Comparison of ENCODE assay signal across 8 cellular contexts in genomic region chr12:110741795-110742717, GRCh38. TPM values are rescaled to one million over a fixed set of nuclear protein-coding genes. Genes with fewer than 3 reads are reported as not detected.
DNase-seq lines count a peak whose midpoint lies in the region; ATAC-seq and TF ChIP-seq lines count a peak whose summit lies in the region.

No MANE protein-coding gene starts in this region.

- intact Hi-C loops in activated B cell treated with CpG ODN at 0.5 μM for 24 hours (cut with micrococcal nuclease): loop anchor here (1.0 to 5.0 kb wide), 7 partner anchors 9 to 461 kb away; partner anchors contain the start of genes ATP2A2, FAM216A and GPN3

- DNase-seq in ELR (ENCODE audit: low read depth): peak; percentile 61
- peak; percentile 71 for DNase-seq in H7
- DNase-seq in NAMALWA (ENCODE audit: low spot score): peak; percentile 53
- DNase-seq in activated B cell treated with CpG ODN at 0.5 μM for 24 hours: no peak
- DNase-seq in naive B cell: peak; percentile 10

- H3K36me3 Mint-ChIP-seq in activated B cell treated with CpG ODN at 0.5 μM for 24 hours (ENCODE audit: low read depth) (peaks cover 33% of the 10 kb centered on the region), naive B cell (peaks cover 4 to 11% of the 10 kb centered on the region in 2 donors)

- no peaks in the 10 kb centered on the region for H3K9me3 Mint-ChIP-seq in activated B cell treated with CpG ODN at 0.5 μM for 24 hours
- peaks cover 0 to 2% (median 0%) of the 10 kb centered on the region in 7 donors for H3K9me3 Mint-ChIP-seq in naive B cell

- peak overlapping the region; percentile 97 for H3K4me3 ChIP-seq in H7 (ENCODE audit: insufficient read depth, low read depth, low read length)

- H3K4me3 Mint-ChIP-seq in activated B cell treated with CpG ODN at 0.5 μM for 24 hours (peak overlapping the region; percentile 98), naive B cell (peak overlapping the region; percentile 97 to 100 (median 99))

- TF ChIP-seq CTCF in activated B cell treated with CpG ODN at 0.5 μM for 24 hours (IDR thresholded peaks at IDR 0.05): no peak

- H3K27me3 Mint-ChIP-seq in activated B cell treated with CpG ODN at 0.5 μM for 24 hours: no peaks in the 10 kb centered on the region
- no peaks in the 10 kb centered on the region for H3K27me3 Mint-ChIP-seq in naive B cell

- H3K36me3 ChIP-seq in H7 (replicated peaks; ENCODE audit: control insufficient read depth, insufficient read depth, low read length): no peaks in the 10 kb centered on the region; the same call in 1 of the 2 replicates

- CTCF ChIA-PET in activated B cell treated with CpG ODN at 0.5 μM for 24 hours (lab: Charles Lee): interaction anchor here (0.7 to 1.0 kb wide), 3 partner anchors 11 to 141 kb away, joined by 3 read pairs; no protein-coding TSS in a partner anchor

- H3K27me3 ChIP-seq in H7 (ENCODE audit: control insufficient read depth, insufficient read depth, low read length): no peaks in the 10 kb centered on the region

- POLR2A ChIA-PET in activated B cell treated with CpG ODN at 0.5 μM for 24 hours (lab: Charles Lee): interaction anchor here (0.8 to 3.0 kb wide), 17 partner anchors 10 to 462 kb away, joined by 3 to 23 read pairs (median 5); partner anchors contain the start of genes ARPC3, FAM216A, GPN3 and RAD9B

- peak; percentile 5 for ATAC-seq in activated B cell treated with CpG ODN at 0.5 μM for 24 hours (ENCODE audit: low read depth)
- peak; percentile 10 for ATAC-seq in esophagus mucosa
- peak; percentile 6 to 17 for ATAC-seq in naive B cell (ENCODE audit: low read depth in 2 of 2)
- ATAC-seq in GM21825 (IDR thresholded peaks at IDR 0.05; ENCODE audit: unreplicated experiment): no peak
- no peak for ATAC-seq in GM18517 (IDR thresholded peaks at IDR 0.05; ENCODE audit: unreplicated experiment)

- peaks cover 51% of the 10 kb centered on the region for H3K4me1 Mint-ChIP-seq in activated B cell treated with CpG ODN at 0.5 μM for 24 hours
- H3K4me1 Mint-ChIP-seq in naive B cell: peaks cover 38 to 55% (median 52%) of the 10 kb centered on the region in 3 donors

- H3K27ac Mint-ChIP-seq in activated B cell treated with CpG ODN at 0.5 μM for 24 hours (peak overlapping the region; percentile 93), naive B cell (peak overlapping the region; percentile 92 to 99 (median 96))

RNA-seq across cellular contexts. Expression of gene PPP1CC, which starts 0.6 kb away (rescaled TPM):
- total RNA-seq in H7 (2014; rRNA removed; shearing (Covaris generic)): 251 and 310 TPM in 2 replicates
- 148 and 152 TPM in 2 replicates for total RNA-seq in activated B cell treated with CpG ODN at 0.5 μM for 24 hours
- 109 TPM for total RNA-seq in esophagus mucosa
- 100 to 1,000 TPM; 198 to 315 (median 216) TPM for polyA plus RNA-seq in naive B cell (ENCODE audit: low read depth in 6 of 6)

RNA-seq across cellular contexts. Expression of gene HVCN1, which starts 53.1 kb away (rescaled TPM):
- 5.8 and 6.9 TPM in 2 replicates for total RNA-seq in H7 (2014; rRNA removed; shearing (Covaris generic))
- total RNA-seq in activated B cell treated with CpG ODN at 0.5 μM for 24 hours (80.7 and 83.9 TPM in 2 replicates), esophagus mucosa (1.3 TPM)
- 100 to 1,000 TPM; 654 to 887 (median 845) TPM for polyA plus RNA-seq in naive B cell (ENCODE audit: low read depth in 6 of 6)

Comparison
In these comparisons a context has a peak if more than half of its experiments do, and no peak if none do; other contexts are left out.
1. ATAC-seq: peak in activated B cell treated with CpG ODN at 0.5 μM for 24 hours (single experiment), esophagus mucosa (single experiment) and naive B cell (2 of 2); none in GM21825 (single experiment) and GM18517 (single experiment).
2. RNA of gene HVCN1, which starts 53.1 kb away (total RNA-seq): 80.7 to 83.9 TPM in activated B cell treated with CpG ODN at 0.5 μM for 24 hours; 5.8 to 6.9 TPM in H7 and 1.3 TPM in esophagus mucosa (single experiment); every median in the first group is over 10 times any median in the second.